ENCODE assay signal across 15 cellular contexts in the genomic region with DNA sequence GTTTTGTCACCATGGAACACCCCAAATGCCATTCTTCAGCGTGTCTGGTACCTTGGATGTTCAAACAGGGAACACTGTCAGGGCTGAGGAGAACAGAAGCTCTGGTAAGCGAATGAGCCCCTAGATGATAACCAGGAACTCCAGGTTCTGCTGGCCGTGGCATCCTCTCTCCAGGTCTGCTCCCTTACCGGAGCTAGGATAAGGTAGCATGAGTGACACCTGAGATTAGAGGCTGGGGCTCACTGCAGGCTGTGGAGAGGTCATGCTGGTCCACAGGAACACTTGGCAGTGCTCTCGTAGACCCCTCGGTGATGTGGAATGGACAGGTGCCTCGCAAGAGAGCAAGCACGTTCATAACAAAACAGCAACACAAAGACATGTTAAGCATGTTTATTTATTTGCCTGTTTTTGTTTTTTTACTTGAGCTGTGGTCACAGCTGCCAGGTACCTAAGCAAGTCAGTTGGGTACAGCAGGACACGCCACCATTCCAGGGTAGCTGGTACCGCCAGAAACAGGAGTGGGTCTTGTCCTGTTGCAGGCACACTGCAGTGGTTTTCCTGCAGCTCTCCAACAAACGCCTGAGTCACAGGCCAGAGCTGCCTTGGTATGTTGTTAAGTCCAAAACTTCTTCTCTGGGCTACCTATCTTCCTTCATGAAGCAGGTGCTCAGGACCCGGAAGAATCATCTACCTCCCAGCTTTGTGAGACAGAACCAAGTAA. TPM values are rescaled to one million over a fixed set of nuclear protein-coding genes. Genes with fewer than 3 reads are reported as not detected.
DNase-seq lines count a peak whose midpoint lies in the region; ATAC-seq, FAIRE-seq and TF ChIP-seq lines count a peak whose summit lies in the region.
"Had no signal": no experiment of that assay in that cellular context is flagged by ENCODE, and none has a peak within 500 bp of the region (broad histone marks: within the 10 kb centered on the region; RNA-seq: fewer than 3 reads in every experiment).

No MANE protein-coding gene starts in this region.

- peaks cover 27% of the 10 kb centered on the region for H3K4me1 Mint-ChIP-seq in T-helper 1 cell treated with Interleukin-12 subunit alpha and Interleukin-12 subunit beta and Interleukin-4 antibody, amounts not matched to agents 30 μg/mL and 1 μg/mL, for 36 hours (ENCODE audit: low read depth)
- H3K4me1 Mint-ChIP-seq in central memory CD8-positive, alpha-beta T cell, result peaks cover 35% of the 10 kb centered on the region

- peaks cover 42% of the 10 kb centered on the region for H4K20me1 ChIP-seq in osteoblast (ENCODE audit: insufficient read depth, low read length)

- H3K27me3 ChIP-seq in osteoblast (ENCODE audit: insufficient read depth, low read length), result no peaks in the 10 kb centered on the region

- no peaks in the 10 kb centered on the region for H3K9me3 Mint-ChIP-seq in T-helper 1 cell treated with Interleukin-12 subunit alpha and Interleukin-12 subunit beta and Interleukin-4 antibody, amounts not matched to agents 30 μg/mL and 1 μg/mL, for 36 hours
- H3K9me3 Mint-ChIP-seq in central memory CD8-positive, alpha-beta T cell, result no peaks in the 10 kb centered on the region

- no peak overlapping the region for H3K4me3 Mint-ChIP-seq in T-helper 1 cell treated with Interleukin-12 subunit alpha and Interleukin-12 subunit beta and Interleukin-4 antibody, amounts not matched to agents 30 μg/mL and 1 μg/mL, for 36 hours
- H3K4me3 Mint-ChIP-seq in central memory CD8-positive, alpha-beta T cell, result no peak overlapping the region

- peak overlapping the region; percentile 67 for H3K27ac Mint-ChIP-seq in T-helper 1 cell treated with Interleukin-12 subunit alpha and Interleukin-12 subunit beta and Interleukin-4 antibody, amounts not matched to agents 30 μg/mL and 1 μg/mL, for 36 hours
- peak overlapping the region; percentile 74 for H3K27ac Mint-ChIP-seq in central memory CD8-positive, alpha-beta T cell (ENCODE audit: low read depth)

- no peak overlapping the region for H3K27ac ChIP-seq in osteoblast (ENCODE audit: low read depth, low read length)

- peak; percentile 78 for FAIRE-seq in HTR-8/SVneo (lab: Jason Lieb, UNC)
- FAIRE-seq: A204.1, GM19239 had no signal

- H2AFZ ChIP-seq in osteoblast (ENCODE audit: low read length), result no peak overlapping the region

- no peak for ATAC-seq in central memory CD8-positive, alpha-beta T cell (replicated peaks; ENCODE audit: extremely low read depth, poor library complexity, severe bottlenecking)
- ATAC-seq in omental fat pad (ENCODE audit: low FRiP score), result no peak
- no peak for ATAC-seq in GM21786 (IDR thresholded peaks at IDR 0.05; ENCODE audit: unreplicated experiment)

- H3K9me3 ChIP-seq in osteoblast (ENCODE audit: low read depth, low read length), result no peaks in the 10 kb centered on the region

- DNase-seq in T-helper 1 cell, result no peak
- no peak for DNase-seq in HTR-8/SVneo (ENCODE audit: insufficient read length, low spot score)
- DNase-seq in central memory CD8-positive, alpha-beta T cell (ENCODE audit: low spot score in 2 of 2), result no peak
- peak; percentile 80 for DNase-seq in osteoblast (ENCODE audit: insufficient read length, low spot score, missing footprints)
- DNase-seq in islet precursor cell, result no peak
- no peak for DNase-seq in omental fat pad (ENCODE audit: low spot score)
- DNase-seq: H9, NCI-H1105 treated with DMSO at 0.1 percent for 48 hours, NCI-H524 treated with DMSO at 0.1 percent for 48 hours, trophoblast cell had no signal

- no peak for TF ChIP-seq CTCF in osteoblast (IDR thresholded peaks at IDR 0.05; ENCODE audit: extremely low read depth, low read depth, low read length)
- TF ChIP-seq CTCF in omental fat pad (IDR thresholded peaks at IDR 0.05), result no peak

- peaks cover 57% of the 10 kb centered on the region for H3K79me2 ChIP-seq in osteoblast (ENCODE audit: insufficient read depth, low read length)

- no peak overlapping the region for H3K4me3 ChIP-seq in osteoblast (ENCODE audit: insufficient read depth, low read length)
- H3K4me3 ChIP-seq: coronary artery had no signal

- no peak overlapping the region for H3K4me2 ChIP-seq in osteoblast (ENCODE audit: insufficient read depth, low read length)

- no peaks in the 10 kb centered on the region for H3K27me3 Mint-ChIP-seq in T-helper 1 cell treated with Interleukin-12 subunit alpha and Interleukin-12 subunit beta and Interleukin-4 antibody, amounts not matched to agents 30 μg/mL and 1 μg/mL, for 36 hours (ENCODE audit: low read depth)
- no peaks in the 10 kb centered on the region for H3K27me3 Mint-ChIP-seq in central memory CD8-positive, alpha-beta T cell

- H3K36me3 ChIP-seq in osteoblast (ENCODE audit: insufficient read depth, low read length), result peaks cover 65% of the 10 kb centered on the region

- H3K36me3 Mint-ChIP-seq in T-helper 1 cell treated with Interleukin-12 subunit alpha and Interleukin-12 subunit beta and Interleukin-4 antibody, amounts not matched to agents 30 μg/mL and 1 μg/mL, for 36 hours (ENCODE audit: low read depth), result peaks cover 29% of the 10 kb centered on the region
- H3K36me3 Mint-ChIP-seq in central memory CD8-positive, alpha-beta T cell (ENCODE audit: insufficient read depth), result peaks cover 47% of the 10 kb centered on the region

- H3K4me1 ChIP-seq in osteoblast (ENCODE audit: insufficient read depth, low read length), result peaks cover 24% of the 10 kb centered on the region

RNA-seq across cellular contexts. Expression of a gene that starts 4.6 kb away (rescaled TPM):
- total RNA-seq in osteoblast (42.4 and 48.9 TPM in 2 replicates), omental fat pad (10 to 100 TPM; 25.1 to 39.0 (median 27.8) TPM)

RNA-seq across cellular contexts. Expression of a gene that starts 10.6 kb away (rescaled TPM):
- total RNA-seq in osteoblast, result 37.3 and 40.4 TPM in 2 replicates
- 10 to 100 TPM; 27.0 to 54.7 (median 39.4) TPM for total RNA-seq in omental fat pad
